10 cellular contexts compared by ENCODE assay signal in genomic region chr9:135086597-135087488, GRCh38. TPM values are rescaled to one million over a fixed set of nuclear protein-coding genes. Genes with fewer than 3 reads are reported as not detected.
DNase-seq lines count a peak whose midpoint lies in the region; ATAC-seq and TF ChIP-seq lines count a peak whose summit lies in the region.
"Had no signal": no experiment of that assay in that cellular context is flagged by ENCODE, and none has a peak within 500 bp of the region (broad histone marks: within the 10 kb centered on the region; RNA-seq: fewer than 3 reads in every experiment).

No MANE protein-coding gene starts in this region.

- peaks cover 4 to 20% (median 10%) of the 10 kb centered on the region in 7 donors for H3K9me3 Mint-ChIP-seq in CD14-positive monocyte

- H3K36me3 Mint-ChIP-seq in CD14-positive monocyte, result peaks cover 6 to 8% of the 10 kb centered on the region in 2 donors
- H3K36me3 Mint-ChIP-seq: immature natural killer cell had no signal

- no peak overlapping the region for H3K27ac ChIP-seq in iPS-20b (ENCODE audit: low read length)
- H3K27ac ChIP-seq: C4-2B had no signal

- peak overlapping the region; percentile 72 for H3K4me3 ChIP-seq in adipocyte (ENCODE audit: low read length)
- H3K4me3 ChIP-seq in iPS-20b (ENCODE audit: low read length), result peak overlapping the region; percentile 60; the same call in 1 of the 2 replicates
- peak overlapping the region; percentile 21 for H3K4me3 ChIP-seq in skeletal muscle cell (ENCODE audit: low read depth, low read length)

- ATAC-seq in HG02798 (IDR thresholded peaks at IDR 0.05; ENCODE audit: poor library complexity, unreplicated experiment) (no peak), GM19397 (IDR thresholded peaks at IDR 0.05; ENCODE audit: unreplicated experiment) (no peak)

- no peak for TF ChIP-seq CTCF in CD14-positive monocyte (IDR thresholded peaks at IDR 0.05)

- H3K4me1 Mint-ChIP-seq in CD14-positive monocyte, result peaks cover 8% of the 10 kb centered on the region

- H3K27me3 Mint-ChIP-seq in CD14-positive monocyte (ENCODE audit: low read depth in 3 of 3), result peaks cover 46 to 72% (median 60%) of the 10 kb centered on the region in 3 donors

- no peaks in the 10 kb centered on the region for H3K9me3 ChIP-seq in adipocyte (ENCODE audit: control insufficient read depth, low read length)
- no peaks in the 10 kb centered on the region for H3K9me3 ChIP-seq in iPS-20b (ENCODE audit: insufficient read depth, low read depth, low read length)

- H3K9ac ChIP-seq in adipocyte (ENCODE audit: low read length) (peak overlapping the region; percentile 34), iPS-20b (ENCODE audit: low read depth, low read length) (no peak overlapping the region; the same call in 1 of the 2 replicates)

- intact Hi-C loops in CD14-positive monocyte (cut with micrococcal nuclease), result loop anchor here in 1 of 2 donors (2.0 kb wide), 1 partner anchor 256 kb away; no protein-coding TSS in a partner anchor

- DNase-seq in CD14-positive monocyte (ENCODE audit: low spot score) (no peak), adipocyte (ENCODE audit: low read depth) (no peak), skeletal muscle cell (ENCODE audit: low read depth) (no peak), T-helper 2 cell (no peak), D341Med (ENCODE audit: low spot score) (no peak)
- DNase-seq: immature natural killer cell had no signal

- H3K4me1 ChIP-seq in adipocyte (ENCODE audit: control insufficient read depth, insufficient read depth, low read length) (peaks cover 15% of the 10 kb centered on the region), iPS-20b (ENCODE audit: insufficient read depth, low read length) (no peaks in the 10 kb centered on the region; the same call in 1 of the 2 replicates)

- H3K27me3 ChIP-seq in adipocyte (replicated peaks; ENCODE audit: control insufficient read depth, insufficient read depth, low read length) (peaks cover 51% of the 10 kb centered on the region), iPS-20b (ENCODE audit: insufficient read depth, low read length) (peaks cover 60% of the 10 kb centered on the region)

- H3K27ac Mint-ChIP-seq in CD14-positive monocyte, result no peak overlapping the region
- H3K27ac Mint-ChIP-seq: immature natural killer cell had no signal

- no peaks in the 10 kb centered on the region for H3K36me3 ChIP-seq in adipocyte (ENCODE audit: control insufficient read depth, insufficient read depth, low read length, severe bottlenecking)
- peaks cover 14% of the 10 kb centered on the region; the same call in 1 of the 2 replicates for H3K36me3 ChIP-seq in iPS-20b (ENCODE audit: insufficient read depth, low read depth, low read length)

- peak overlapping the region; percentile 65 to 88 for H3K4me3 Mint-ChIP-seq in CD14-positive monocyte

RNA-seq across cellular contexts. Expression of gene OLFM1, which starts 0.6 kb away (rescaled TPM):
- polyA plus RNA-seq in CD14-positive monocyte, result 1 to 10 TPM; 7.6 to 9.4 TPM
- polyA plus RNA-seq: immature natural killer cell had no signal

Comparison
In these comparisons a context has a peak if more than half of its experiments do, and no peak if none do; other contexts are left out.
1. H3K4me3 ChIP-seq: peak in every context shown above with its lines; median percentile 72 in adipocyte; 60 in iPS-20b; 21 in skeletal muscle cell.